In the genomic region with DNA sequence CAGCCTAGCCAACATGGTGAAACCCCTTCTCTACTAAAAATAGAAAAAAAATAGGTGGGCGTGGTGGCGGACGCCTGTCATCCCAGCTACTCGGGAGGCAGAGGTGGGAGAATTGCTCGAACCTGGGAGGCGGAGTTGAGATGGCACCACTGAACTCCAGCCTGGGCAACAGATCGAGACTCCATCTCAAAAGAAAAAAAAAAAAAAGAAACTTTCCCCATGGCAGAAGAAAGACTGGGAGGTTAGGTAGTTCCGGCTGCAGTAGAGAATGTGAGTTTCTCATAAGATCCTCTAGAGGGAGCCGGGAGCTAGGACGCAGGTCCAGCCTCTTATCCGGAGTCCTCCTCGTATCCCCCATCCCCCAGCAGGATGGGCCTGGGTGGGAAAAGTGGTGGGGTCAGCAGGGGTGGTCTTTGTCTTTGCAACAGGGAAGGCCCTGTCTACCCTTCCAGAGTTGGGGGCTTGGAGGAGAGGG, we compare ENCODE assay signal across 1 cellular context.
TF ChIP-seq lines count a peak whose summit lies in the region.

No MANE protein-coding gene starts in this region.

TF ChIP-seq in HepG2, 621 proteins besides CTCF, POLR2A, EP300 and RAD21:
- no peak for TF ChIP-seq FOXP1 (IDR thresholded peaks at IDR 0.05)
- no peak for TF ChIP-seq FOXP1 (CRISPR knock-in tag; IDR thresholded peaks at IDR 0.05)
- TF ChIP-seq POLR2AphosphoS2 (IDR thresholded peaks at IDR 0.05; ENCODE audit: low read depth, low read length), result no peak
- TF ChIP-seq, protein P1, sequence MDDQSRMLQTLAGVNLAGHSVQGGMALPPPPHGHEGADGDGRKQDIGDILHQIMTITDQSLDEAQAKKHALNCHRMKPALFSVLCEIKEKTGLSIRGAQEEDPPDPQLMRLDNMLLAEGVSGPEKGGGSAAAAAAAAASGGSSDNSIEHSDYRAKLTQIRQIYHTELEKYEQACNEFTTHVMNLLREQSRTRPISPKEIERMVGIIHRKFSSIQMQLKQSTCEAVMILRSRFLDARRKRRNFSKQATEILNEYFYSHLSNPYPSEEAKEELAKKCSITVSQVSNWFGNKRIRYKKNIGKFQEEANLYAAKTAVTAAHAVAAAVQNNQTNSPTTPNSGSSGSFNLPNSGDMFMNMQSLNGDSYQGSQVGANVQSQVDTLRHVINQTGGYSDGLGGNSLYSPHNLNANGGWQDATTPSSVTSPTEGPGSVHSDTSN (CRISPR knock-in tag; IDR thresholded peaks at IDR 0.05; ENCODE audit: borderline replicate concordance), result no peak
- TF ChIP-seq SAP130 (CRISPR knock-in tag; IDR thresholded peaks at IDR 0.05; ENCODE audit: low read depth), result 0 out of 2 replicates have a peak, but pooled peaks have one; percentile 15
- TF ChIP-seq CCDC6 (CRISPR knock-in tag; IDR thresholded peaks at IDR 0.05), result 0 out of 2 replicates have a peak, but pooled peaks have one; percentile 38
- TF ChIP-seq, protein P2, sequence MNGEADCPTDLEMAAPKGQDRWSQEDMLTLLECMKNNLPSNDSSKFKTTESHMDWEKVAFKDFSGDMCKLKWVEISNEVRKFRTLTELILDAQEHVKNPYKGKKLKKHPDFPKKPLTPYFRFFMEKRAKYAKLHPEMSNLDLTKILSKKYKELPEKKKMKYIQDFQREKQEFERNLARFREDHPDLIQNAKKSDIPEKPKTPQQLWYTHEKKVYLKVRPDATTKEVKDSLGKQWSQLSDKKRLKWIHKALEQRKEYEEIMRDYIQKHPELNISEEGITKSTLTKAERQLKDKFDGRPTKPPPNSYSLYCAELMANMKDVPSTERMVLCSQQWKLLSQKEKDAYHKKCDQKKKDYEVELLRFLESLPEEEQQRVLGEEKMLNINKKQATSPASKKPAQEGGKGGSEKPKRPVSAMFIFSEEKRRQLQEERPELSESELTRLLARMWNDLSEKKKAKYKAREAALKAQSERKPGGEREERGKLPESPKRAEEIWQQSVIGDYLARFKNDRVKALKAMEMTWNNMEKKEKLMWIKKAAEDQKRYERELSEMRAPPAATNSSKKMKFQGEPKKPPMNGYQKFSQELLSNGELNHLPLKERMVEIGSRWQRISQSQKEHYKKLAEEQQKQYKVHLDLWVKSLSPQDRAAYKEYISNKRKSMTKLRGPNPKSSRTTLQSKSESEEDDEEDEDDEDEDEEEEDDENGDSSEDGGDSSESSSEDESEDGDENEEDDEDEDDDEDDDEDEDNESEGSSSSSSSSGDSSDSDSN (CRISPR knock-in tag; IDR thresholded peaks at IDR 0.05), result peak; percentile 27; the same call in 1 of the 2 replicates
- peak; percentile 28; the same call in 1 of the 2 replicates for TF ChIP-seq SALL1 (CRISPR knock-in tag; IDR thresholded peaks at IDR 0.05)
- peak; percentile 35; the same call in 1 of the 2 replicates for TF ChIP-seq RXRB (CRISPR knock-in tag; IDR thresholded peaks at IDR 0.05; ENCODE audit: borderline replicate concordance)
- TF ChIP-seq DNMT1 (CRISPR knock-in tag; IDR thresholded peaks at IDR 0.05), result no peak
- TF ChIP-seq, protein P3, sequence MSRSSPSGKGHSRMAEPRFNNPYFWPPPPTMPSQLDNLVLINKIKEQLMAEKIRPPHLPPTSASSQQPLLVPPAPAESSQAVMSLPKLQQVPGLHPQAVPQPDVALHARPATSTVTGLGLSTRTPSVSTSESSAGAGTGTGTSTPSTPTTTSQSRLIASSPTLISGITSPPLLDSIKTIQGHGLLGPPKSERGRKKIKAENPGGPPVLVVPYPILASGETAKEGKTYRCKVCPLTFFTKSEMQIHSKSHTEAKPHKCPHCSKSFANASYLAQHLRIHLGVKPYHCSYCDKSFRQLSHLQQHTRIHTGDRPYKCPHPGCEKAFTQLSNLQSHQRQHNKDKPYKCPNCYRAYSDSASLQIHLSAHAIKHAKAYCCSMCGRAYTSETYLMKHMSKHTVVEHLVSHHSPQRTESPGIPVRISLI (CRISPR knock-in tag; IDR thresholded peaks at IDR 0.05; ENCODE audit: borderline replicate concordance), result 0 out of 2 replicates have a peak, but pooled peaks have one; percentile 23
- peak; percentile 62 for TF ChIP-seq SMC3 (IDR thresholded peaks at IDR 0.05; ENCODE audit: low read length)
- TF ChIP-seq, protein P4, sequence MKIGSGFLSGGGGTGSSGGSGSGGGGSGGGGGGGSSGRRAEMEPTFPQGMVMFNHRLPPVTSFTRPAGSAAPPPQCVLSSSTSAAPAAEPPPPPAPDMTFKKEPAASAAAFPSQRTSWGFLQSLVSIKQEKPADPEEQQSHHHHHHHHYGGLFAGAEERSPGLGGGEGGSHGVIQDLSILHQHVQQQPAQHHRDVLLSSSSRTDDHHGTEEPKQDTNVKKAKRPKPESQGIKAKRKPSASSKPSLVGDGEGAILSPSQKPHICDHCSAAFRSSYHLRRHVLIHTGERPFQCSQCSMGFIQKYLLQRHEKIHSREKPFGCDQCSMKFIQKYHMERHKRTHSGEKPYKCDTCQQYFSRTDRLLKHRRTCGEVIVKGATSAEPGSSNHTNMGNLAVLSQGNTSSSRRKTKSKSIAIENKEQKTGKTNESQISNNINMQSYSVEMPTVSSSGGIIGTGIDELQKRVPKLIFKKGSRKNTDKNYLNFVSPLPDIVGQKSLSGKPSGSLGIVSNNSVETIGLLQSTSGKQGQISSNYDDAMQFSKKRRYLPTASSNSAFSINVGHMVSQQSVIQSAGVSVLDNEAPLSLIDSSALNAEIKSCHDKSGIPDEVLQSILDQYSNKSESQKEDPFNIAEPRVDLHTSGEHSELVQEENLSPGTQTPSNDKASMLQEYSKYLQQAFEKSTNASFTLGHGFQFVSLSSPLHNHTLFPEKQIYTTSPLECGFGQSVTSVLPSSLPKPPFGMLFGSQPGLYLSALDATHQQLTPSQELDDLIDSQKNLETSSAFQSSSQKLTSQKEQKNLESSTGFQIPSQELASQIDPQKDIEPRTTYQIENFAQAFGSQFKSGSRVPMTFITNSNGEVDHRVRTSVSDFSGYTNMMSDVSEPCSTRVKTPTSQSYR (CRISPR knock-in tag; IDR thresholded peaks at IDR 0.05; ENCODE audit: borderline replicate concordance), result peak; percentile 73
- TF ChIP-seq ZNF614 (CRISPR knock-in tag; IDR thresholded peaks at IDR 0.05; ENCODE audit: borderline replicate concordance), result 0 out of 2 replicates have a peak, but pooled peaks have one; percentile 9
- no peak for TF ChIP-seq MAZ (IDR thresholded peaks at IDR 0.05; ENCODE audit: borderline replicate concordance, low read depth, low read length)
- TF ChIP-seq MAZ (CRISPR knock-in tag; IDR thresholded peaks at IDR 0.05; ENCODE audit: low read depth), result 0 out of 2 replicates have a peak, but pooled peaks have one; percentile 14
- TF ChIP-seq, protein P5, sequence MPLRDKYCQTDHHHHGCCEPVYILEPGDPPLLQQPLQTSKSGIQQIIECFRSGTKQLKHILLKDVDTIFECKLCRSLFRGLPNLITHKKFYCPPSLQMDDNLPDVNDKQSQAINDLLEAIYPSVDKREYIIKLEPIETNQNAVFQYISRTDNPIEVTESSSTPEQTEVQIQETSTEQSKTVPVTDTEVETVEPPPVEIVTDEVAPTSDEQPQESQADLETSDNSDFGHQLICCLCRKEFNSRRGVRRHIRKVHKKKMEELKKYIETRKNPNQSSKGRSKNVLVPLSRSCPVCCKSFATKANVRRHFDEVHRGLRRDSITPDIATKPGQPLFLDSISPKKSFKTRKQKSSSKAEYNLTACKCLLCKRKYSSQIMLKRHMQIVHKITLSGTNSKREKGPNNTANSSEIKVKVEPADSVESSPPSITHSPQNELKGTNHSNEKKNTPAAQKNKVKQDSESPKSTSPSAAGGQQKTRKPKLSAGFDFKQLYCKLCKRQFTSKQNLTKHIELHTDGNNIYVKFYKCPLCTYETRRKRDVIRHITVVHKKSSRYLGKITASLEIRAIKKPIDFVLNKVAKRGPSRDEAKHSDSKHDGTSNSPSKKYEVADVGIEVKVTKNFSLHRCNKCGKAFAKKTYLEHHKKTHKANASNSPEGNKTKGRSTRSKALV (CRISPR knock-in tag; IDR thresholded peaks at IDR 0.05), result 0 out of 2 replicates have a peak, but pooled peaks have one; percentile 18
- TF ChIP-seq ZNF34 (CRISPR knock-in tag; IDR thresholded peaks at IDR 0.05; ENCODE audit: borderline replicate concordance), result no peak
- TF ChIP-seq ZNF33B (CRISPR knock-in tag; IDR thresholded peaks at IDR 0.05), result 0 out of 2 replicates have a peak, but pooled peaks have one; percentile 15
- peak; percentile 34; the same call in 1 of the 2 replicates for TF ChIP-seq ZNF441 (CRISPR knock-in tag; IDR thresholded peaks at IDR 0.05; ENCODE audit: borderline replicate concordance)
- peak; percentile 91 for TF ChIP-seq ZNF263 (CRISPR knock-in tag; IDR thresholded peaks at IDR 0.05)
- TF ChIP-seq XRCC5 (optimal IDR thresholded peaks at IDR 0.05; ENCODE audit: low read length), result peak; percentile 25
- TF ChIP-seq STAG1 (CRISPR knock-in tag; IDR thresholded peaks at IDR 0.05), result peak; percentile 57
- TF ChIP-seq ZBTB7B (CRISPR knock-in tag; IDR thresholded peaks at IDR 0.05), result 0 out of 2 replicates have a peak, but pooled peaks have one; percentile 51
